In the genomic region with DNA sequence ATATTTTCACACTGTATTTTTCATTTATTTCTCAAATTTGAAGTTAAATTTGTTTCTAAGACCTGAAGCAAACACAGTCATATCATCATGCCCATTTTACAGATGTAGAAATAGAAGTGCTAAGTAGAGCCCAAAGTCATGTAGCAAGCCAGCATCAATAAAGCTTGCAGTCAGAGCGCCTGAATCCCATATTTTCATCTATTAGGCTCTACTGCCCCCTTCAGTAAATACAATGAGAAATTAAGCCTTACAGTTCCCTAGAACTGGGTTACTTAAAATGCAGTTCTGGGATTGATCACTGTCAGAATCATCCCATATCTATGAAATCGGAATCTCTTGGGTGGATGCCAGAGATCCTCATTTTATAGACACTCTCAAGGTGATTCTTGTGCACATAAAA, we compare ENCODE assay signal across 9 cellular contexts.
DNase-seq lines count a peak whose midpoint lies in the region; ATAC-seq and TF ChIP-seq lines count a peak whose summit lies in the region.
"Had no signal": no experiment of that assay in that cellular context is flagged by ENCODE, and none has a peak within 500 bp of the region (broad histone marks: within the 10 kb centered on the region; RNA-seq: fewer than 3 reads in every experiment).

No MANE protein-coding gene starts in this region.

- POLR2A ChIA-PET in naive thymus-derived CD8-positive, alpha-beta T cell (lab: Charles Lee), result no interaction called here

- no peaks in the 10 kb centered on the region for H3K36me3 Mint-ChIP-seq in activated naive CD4-positive, alpha-beta T cell treated with anti-CD3 and anti-CD28 coated beads, Interleukin-2, amount 10 ng/mL, durations not matched to agents 7 days and 5 days
- H3K36me3 Mint-ChIP-seq in naive thymus-derived CD8-positive, alpha-beta T cell, result no peaks in the 10 kb centered on the region
- H3K36me3 Mint-ChIP-seq: CD4-positive, alpha-beta memory T cell had no signal

- no peak for ATAC-seq in naive thymus-derived CD8-positive, alpha-beta T cell

- peak; percentile 20 for DNase-seq in SKM-1 treated with dmso at 0.1 percent for 144 hours (lab: John Stamatoyannopoulos, UW; ENCODE audit: unreplicated experiment)
- DNase-seq in SKM-1 (lab: John Stamatoyannopoulos, UW; ENCODE audit: unreplicated experiment), result no peak
- peak; percentile 67 for DNase-seq in NCI-H345 (lab: John Stamatoyannopoulos, UW)
- peak; percentile 83 to 84 for DNase-seq in cardiac fibroblast (ENCODE audit: low read depth in 2 of 2)
- DNase-seq in midbrain (lab: John Stamatoyannopoulos, UW), result peak; percentile 23
- DNase-seq in activated naive CD4-positive, alpha-beta T cell treated with anti-CD3 and anti-CD28 coated beads, Interleukin-2, amount 10 ng/mL, durations not matched to agents 7 days and 5 days, result no peak
- DNase-seq in KG1 (lab: John Stamatoyannopoulos, UW), result no peak
- no peak for DNase-seq in naive thymus-derived CD8-positive, alpha-beta T cell

- H3K4me3 ChIP-seq in cardiac fibroblast (replicated peaks in 1 of 2; ENCODE audit: low read depth in 2 of 2, low read length in 2 of 2), result no peak overlapping the region

- no peaks in the 10 kb centered on the region for H3K4me1 Mint-ChIP-seq in activated naive CD4-positive, alpha-beta T cell treated with anti-CD3 and anti-CD28 coated beads, Interleukin-2, amount 10 ng/mL, durations not matched to agents 7 days and 5 days
- H3K4me1 Mint-ChIP-seq in naive thymus-derived CD8-positive, alpha-beta T cell, result peaks cover 0 to 7% (median 2%) of the 10 kb centered on the region in 4 donors

- CTCF ChIA-PET in activated naive CD4-positive, alpha-beta T cell treated with anti-CD3 and anti-CD28 coated beads, Interleukin-2, amount 10 ng/mL, durations not matched to agents 7 days and 5 days (lab: Charles Lee), result interaction anchor here (1.2 to 2.7 kb wide), 5 partner anchors 96 to 588 kb away, joined by 3 to 22 read pairs (median 4); no protein-coding TSS in a partner anchor

- TF ChIP-seq CTCF in cardiac fibroblast (IDR thresholded peaks at IDR 0.05; ENCODE audit: low read depth, low read length), result peak; percentile 47

- no peak overlapping the region for H3K27ac Mint-ChIP-seq in activated naive CD4-positive, alpha-beta T cell treated with anti-CD3 and anti-CD28 coated beads, Interleukin-2, amount 10 ng/mL, durations not matched to agents 7 days and 5 days
- H3K27ac Mint-ChIP-seq in naive thymus-derived CD8-positive, alpha-beta T cell, result no peak overlapping the region
- H3K27ac Mint-ChIP-seq: CD4-positive, alpha-beta memory T cell had no signal

- H3K9me3 Mint-ChIP-seq in activated naive CD4-positive, alpha-beta T cell treated with anti-CD3 and anti-CD28 coated beads, Interleukin-2, amount 10 ng/mL, durations not matched to agents 7 days and 5 days, result no peaks in the 10 kb centered on the region
- H3K9me3 Mint-ChIP-seq in naive thymus-derived CD8-positive, alpha-beta T cell, result no peaks in the 10 kb centered on the region
- H3K9me3 Mint-ChIP-seq: CD4-positive, alpha-beta memory T cell had no signal

- peaks cover 5% of the 10 kb centered on the region for H3K27me3 Mint-ChIP-seq in activated naive CD4-positive, alpha-beta T cell treated with anti-CD3 and anti-CD28 coated beads, Interleukin-2, amount 10 ng/mL, durations not matched to agents 7 days and 5 days
- peaks cover 6 to 19% (median 13%) of the 10 kb centered on the region in 5 donors for H3K27me3 Mint-ChIP-seq in naive thymus-derived CD8-positive, alpha-beta T cell

- H3K4me3 Mint-ChIP-seq in activated naive CD4-positive, alpha-beta T cell treated with anti-CD3 and anti-CD28 coated beads, Interleukin-2, amount 10 ng/mL, durations not matched to agents 7 days and 5 days, result no peak overlapping the region
- no peak overlapping the region for H3K4me3 Mint-ChIP-seq in naive thymus-derived CD8-positive, alpha-beta T cell
- H3K4me3 Mint-ChIP-seq: CD4-positive, alpha-beta memory T cell had no signal

Comparison
In these comparisons a context has a peak if more than half of its experiments do, and no peak if none do; other contexts are left out.
1. DNase-seq: peak in SKM-1 treated with dmso at 0.1 percent for 144 hours (single experiment), NCI-H345 (single experiment), cardiac fibroblast (2 of 2) and midbrain (single experiment); none in SKM-1 (single experiment), activated naive CD4-positive, alpha-beta T cell treated with anti-CD3 and anti-CD28 coated beads, Interleukin-2, amount 10 ng/mL, durations not matched to agents 7 days and 5 days (single experiment), KG1 (single experiment) and naive thymus-derived CD8-positive, alpha-beta T cell (0 of 10).